Comparison of ENCODE assay signal across 19 cellular contexts in genomic region chr10:78577673-78578072, GRCh38.
DNase-seq lines count a peak whose midpoint lies in the region; ATAC-seq, FAIRE-seq and TF ChIP-seq lines count a peak whose summit lies in the region.
"Had no signal": no experiment of that assay in that cellular context is flagged by ENCODE, and none has a peak within 500 bp of the region (broad histone marks: within the 10 kb centered on the region; RNA-seq: fewer than 3 reads in every experiment).

No MANE protein-coding gene starts in this region.

- in situ Hi-C loops in HepG2 (cut with HindIII; ENCODE audit: extremely low pct_ligation_motif_present, low pct_unique_long_range_greater_than_20kb), result no loop called here

- POLR2A ChIA-PET in HepG2 (lab: Yijun Ruan, JAX), result no interaction called here

- no peaks in the 10 kb centered on the region for H3K9me3 ChIP-seq in HepG2 (ENCODE audit: low read length)
- no peaks in the 10 kb centered on the region for H3K9me3 ChIP-seq in right lobe of liver
- H3K9me3 ChIP-seq: gastrocnemius medialis, stomach, vagina had no signal

- H3K4me1 ChIP-seq in HepG2 (ENCODE audit: insufficient read depth, low read length) (peaks cover 64% of the 10 kb centered on the region), right lobe of liver (peaks cover 0 to 8% (median 2%) of the 10 kb centered on the region in 4 donors)
- H3K4me1 ChIP-seq: gastrocnemius medialis, vagina had no signal

- peak; percentile 54; the same call in 1 of the 3 replicates for ATAC-seq in HepG2
- ATAC-seq in right lobe of liver, result no peak
- no peak for ATAC-seq in activated CD8-positive, alpha-beta memory T cell treated with anti-CD3 and anti-CD28 coated beads, Interleukin-2, amount 10 ng/mL, durations not matched to agents 7 days and 5 days
- no peak for ATAC-seq in stimulated activated naive CD8-positive, alpha-beta T cell treated with anti-CD3 and anti-CD28 coated beads, Interleukin-15, amount 100 ng/mL, for 72 hours
- no peak for ATAC-seq in HG03442 (IDR thresholded peaks at IDR 0.05; ENCODE audit: unreplicated experiment)
- ATAC-seq: activated naive CD4-positive, alpha-beta T cell treated with anti-CD3 and anti-CD28 coated beads, Interleukin-2, amount 50 U/mL, for 72 hours; gastrocnemius medialis had no signal

- H3K27ac ChIP-seq in HepG2 (ENCODE audit: extremely low read length, insufficient read depth, low read length) (no peak overlapping the region), right lobe of liver (no peak overlapping the region)
- H3K27ac ChIP-seq: gastrocnemius medialis, stomach, vagina had no signal

- no TSS peak for BruUV-seq in HepG2 (replicated peaks; lab: Mats Ljungman, UMichigan)

- H2AFZ ChIP-seq in HepG2 (ENCODE audit: low read length), result no peak overlapping the region

- no peak overlapping the region for H3K4me3 Mint-ChIP-seq in activated CD8-positive, alpha-beta memory T cell treated with anti-CD3 and anti-CD28 coated beads, Interleukin-2, amount 10 ng/mL, durations not matched to agents 7 days and 5 days
- no peak overlapping the region for H3K4me3 Mint-ChIP-seq in stimulated activated naive CD8-positive, alpha-beta T cell treated with anti-CD3 and anti-CD28 coated beads, Interleukin-15, amount 100 ng/mL, for 72 hours
- H3K4me3 Mint-ChIP-seq: natural killer cell treated with Interleukin-12 subunit alpha and Interleukin-12 subunit beta and Interleukin-15 and Interleukin-18, amount 100 ng/mL, for 72 hours; T-helper 1 cell treated with Interleukin-12 subunit alpha and Interleukin-12 subunit beta and Interleukin-4 antibody, amounts not matched to agents 30 μg/mL and 1 μg/mL, for 36 hours had no signal

- H3K27me3 ChIP-seq in HepG2 (ENCODE audit: control insufficient read depth in 1 of 2, insufficient read depth in 2 of 2, low read length in 2 of 2) (peaks cover 0 to 17% of the 10 kb centered on the region in 2 experiments; a peak in 2 of 5 replicates), right lobe of liver (no peaks in the 10 kb centered on the region)
- H3K27me3 ChIP-seq: gastrocnemius medialis, stomach, vagina had no signal

- TF ChIP-seq CTCF in HepG2 (CRISPR knock-in tag; IDR thresholded peaks at IDR 0.05) (no peak), right lobe of liver (IDR thresholded peaks at IDR 0.05) (no peak)

- peaks cover 8% of the 10 kb centered on the region for H3K27me3 Mint-ChIP-seq in activated CD8-positive, alpha-beta memory T cell treated with anti-CD3 and anti-CD28 coated beads, Interleukin-2, amount 10 ng/mL, durations not matched to agents 7 days and 5 days
- peaks cover 7% of the 10 kb centered on the region for H3K27me3 Mint-ChIP-seq in stimulated activated naive CD8-positive, alpha-beta T cell treated with anti-CD3 and anti-CD28 coated beads, Interleukin-15, amount 100 ng/mL, for 72 hours

- DNase-seq in HepG2 (ENCODE audit: low spot score), result no peak
- no peak for DNase-seq in right lobe of liver
- peak; percentile 79 for DNase-seq in SKM-1 (lab: John Stamatoyannopoulos, UW; ENCODE audit: unreplicated experiment)
- peak; percentile 33 for DNase-seq in iPS-NIHi11 (ENCODE audit: low spot score)
- DNase-seq in SHP77 (lab: John Stamatoyannopoulos, UW), result no peak
- no peak for DNase-seq in activated CD8-positive, alpha-beta memory T cell treated with anti-CD3 and anti-CD28 coated beads, Interleukin-2, amount 10 ng/mL, durations not matched to agents 7 days and 5 days
- DNase-seq in stimulated activated naive CD8-positive, alpha-beta T cell treated with anti-CD3 and anti-CD28 coated beads, Interleukin-15, amount 100 ng/mL, for 72 hours, result no peak
- DNase-seq: activated CD4-positive, alpha-beta T cell treated with anti-CD3 and anti-CD28 coated beads for 4 hours; dermis blood vessel endothelial cell; gastrocnemius medialis; NCI-H2029 treated with DMSO at 0.1 percent for 48 hours; stomach had no signal

- H3K4me2 ChIP-seq in HepG2 (ENCODE audit: low read depth, low read length), result no peak overlapping the region

- H3K9me3 Mint-ChIP-seq in activated CD8-positive, alpha-beta memory T cell treated with anti-CD3 and anti-CD28 coated beads, Interleukin-2, amount 10 ng/mL, durations not matched to agents 7 days and 5 days (ENCODE audit: low read depth), result no peaks in the 10 kb centered on the region
- H3K9me3 Mint-ChIP-seq in stimulated activated naive CD8-positive, alpha-beta T cell treated with anti-CD3 and anti-CD28 coated beads, Interleukin-15, amount 100 ng/mL, for 72 hours, result no peaks in the 10 kb centered on the region
- H3K9me3 Mint-ChIP-seq: natural killer cell treated with Interleukin-12 subunit alpha and Interleukin-12 subunit beta and Interleukin-15 and Interleukin-18, amount 100 ng/mL, for 72 hours; T-helper 1 cell treated with Interleukin-12 subunit alpha and Interleukin-12 subunit beta and Interleukin-4 antibody, amounts not matched to agents 30 μg/mL and 1 μg/mL, for 36 hours had no signal

- H3K4me3 ChIP-seq in HepG2 (replicated peaks in 1 of 3; ENCODE audit: insufficient read depth in 1 of 3, low read depth in 2 of 3, low read length in 3 of 3) (no peak overlapping the region), right lobe of liver (no peak overlapping the region)
- H3K4me3 ChIP-seq: gastrocnemius medialis, stomach, vagina had no signal

- TF ChIP-seq EP300 in HepG2 (IDR thresholded peaks at IDR 0.05; ENCODE audit: low read depth in 2 of 2, low read length in 2 of 2), result no peak
- no peak for TF ChIP-seq EP300 in HepG2 (CRISPR knock-in tag; IDR thresholded peaks at IDR 0.05; ENCODE audit: borderline replicate concordance)

- TF ChIP-seq POLR2A in HepG2 (IDR thresholded peaks at IDR 0.05; ENCODE audit: insufficient read depth in 1 of 2, low read depth in 2 of 2, low read length in 2 of 2) (no peak), right lobe of liver (IDR thresholded peaks at IDR 0.05) (no peak)

- WGBS in HepG2 (ENCODE audit: low lambda C conversion rate), result 39% methylated on average over 5 of the region's 5 CpGs
- 77% methylated on average over 5 of the region's 5 CpGs for WGBS in right lobe of liver (ENCODE audit: insufficient coverage, low coverage, low lambda C conversion rate, missing lambda C conversion rate)

- no peak for TF ChIP-seq RAD21 in HepG2 (CRISPR knock-in tag; IDR thresholded peaks at IDR 0.05)

- no peaks in the 10 kb centered on the region for H4K20me1 ChIP-seq in HepG2 (ENCODE audit: insufficient read depth, low read length)

- no peak for FAIRE-seq in HepG2 (lab: Jason Lieb, UNC)
- FAIRE-seq: G401.6, H54 had no signal

- intact Hi-C loops in HepG2 (cut with micrococcal nuclease; ENCODE audit: unreplicated experiment) (no loop called here), right lobe of liver (cut with DNase I) (no loop called here)

- H3K9ac ChIP-seq in HepG2 (ENCODE audit: insufficient read depth, low read depth, low read length), result no peak overlapping the region

- no peak overlapping the region for H3K27ac Mint-ChIP-seq in activated CD8-positive, alpha-beta memory T cell treated with anti-CD3 and anti-CD28 coated beads, Interleukin-2, amount 10 ng/mL, durations not matched to agents 7 days and 5 days
- H3K27ac Mint-ChIP-seq in stimulated activated naive CD8-positive, alpha-beta T cell treated with anti-CD3 and anti-CD28 coated beads, Interleukin-15, amount 100 ng/mL, for 72 hours, result no peak overlapping the region
- H3K27ac Mint-ChIP-seq: natural killer cell treated with Interleukin-12 subunit alpha and Interleukin-12 subunit beta and Interleukin-15 and Interleukin-18, amount 100 ng/mL, for 72 hours; T-helper 1 cell treated with Interleukin-12 subunit alpha and Interleukin-12 subunit beta and Interleukin-4 antibody, amounts not matched to agents 30 μg/mL and 1 μg/mL, for 36 hours had no signal

- H3K36me3 ChIP-seq in HepG2 (replicated peaks in 1 of 2; ENCODE audit: control insufficient read depth in 1 of 2, insufficient read depth in 2 of 2, low read length in 2 of 2) (no peaks in the 10 kb centered on the region), right lobe of liver (no peaks in the 10 kb centered on the region)
- H3K36me3 ChIP-seq: gastrocnemius medialis, stomach, vagina had no signal

- CTCF ChIA-PET in HepG2 (lab: Yijun Ruan, JAX; ENCODE audit: low intra/inter-chr PET ratio, low total read pairs), result no interaction called here
- CTCF ChIA-PET in activated CD8-positive, alpha-beta memory T cell treated with anti-CD3 and anti-CD28 coated beads, Interleukin-2, amount 10 ng/mL, durations not matched to agents 7 days and 5 days (lab: Charles Lee), result no interaction called here

- H3K36me3 Mint-ChIP-seq in activated CD8-positive, alpha-beta memory T cell treated with anti-CD3 and anti-CD28 coated beads, Interleukin-2, amount 10 ng/mL, durations not matched to agents 7 days and 5 days, result no peaks in the 10 kb centered on the region
- H3K36me3 Mint-ChIP-seq: activated naive CD4-positive, alpha-beta T cell treated with anti-CD3 and anti-CD28 coated beads, Interleukin-2, amount 50 U/mL, for 72 hours; natural killer cell treated with Interleukin-12 subunit alpha and Interleukin-12 subunit beta and Interleukin-15 and Interleukin-18, amount 100 ng/mL, for 72 hours had no signal

- no peaks in the 10 kb centered on the region for H3K79me2 ChIP-seq in HepG2 (ENCODE audit: insufficient read depth, low read length)

- H3K4me1 Mint-ChIP-seq in activated CD8-positive, alpha-beta memory T cell treated with anti-CD3 and anti-CD28 coated beads, Interleukin-2, amount 10 ng/mL, durations not matched to agents 7 days and 5 days, result peaks cover 10% of the 10 kb centered on the region
- H3K4me1 Mint-ChIP-seq in stimulated activated naive CD8-positive, alpha-beta T cell treated with anti-CD3 and anti-CD28 coated beads, Interleukin-15, amount 100 ng/mL, for 72 hours, result peaks cover 26% of the 10 kb centered on the region

TF ChIP-seq in HepG2, 621 proteins besides CTCF, POLR2A, EP300 and RAD21 (continues in another document):
- TF ChIP-seq HOXA7 (CRISPR knock-in tag; IDR thresholded peaks at IDR 0.05), result no peak
- no peak for TF ChIP-seq ZNF18 (CRISPR knock-in tag; IDR thresholded peaks at IDR 0.05; ENCODE audit: insufficient replicate concordance)

Comparison
In these comparisons a context has a peak if more than half of its experiments do, and no peak if none do; other contexts are left out.
1. DNase-seq: peak in SKM-1 (single experiment) and iPS-NIHi11 (single experiment); none in HepG2 (single experiment), right lobe of liver (0 of 3), SHP77 (0 of 2), activated CD8-positive, alpha-beta memory T cell treated with anti-CD3 and anti-CD28 coated beads, Interleukin-2, amount 10 ng/mL, durations not matched to agents 7 days and 5 days (single experiment) and stimulated activated naive CD8-positive, alpha-beta T cell treated with anti-CD3 and anti-CD28 coated beads, Interleukin-15, amount 100 ng/mL, for 72 hours (0 of 2).